ENCODE assay signal across 1 cellular context in the genomic region with DNA sequence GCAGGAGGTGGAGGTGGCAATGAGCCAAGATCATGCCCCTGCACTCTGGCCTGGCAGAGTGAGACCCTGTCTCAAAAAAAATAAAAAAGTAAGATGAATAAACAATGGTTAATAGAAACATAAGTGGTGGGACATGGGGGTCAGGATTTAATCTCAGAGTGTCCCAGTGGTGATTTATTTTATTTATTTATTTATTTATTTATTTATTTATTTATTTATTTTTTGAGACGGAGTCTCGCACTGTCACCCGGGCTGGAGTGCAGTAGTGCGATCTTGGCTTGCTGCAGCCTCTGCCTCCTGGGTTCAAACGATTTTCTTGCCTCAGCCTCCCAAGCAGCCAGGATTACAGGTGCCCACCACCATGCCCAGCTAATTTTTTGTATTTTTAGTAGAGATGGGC.
A peak's percentile ranks its signal among the peaks of the same experiment; 100 is the strongest.
TF ChIP-seq lines count a peak whose summit lies in the region.

No MANE protein-coding gene starts in this region.

TF ChIP-seq in A549, 52 proteins besides CTCF, POLR2A, EP300 and RAD21 (continued from another document):
- TF ChIP-seq ZC3H11A (IDR thresholded peaks at IDR 0.05): peak; percentile 49
- no peak for TF ChIP-seq PHF8 (IDR thresholded peaks at IDR 0.05; ENCODE audit: borderline replicate concordance, low read depth)
